In genomic region chr6:83065511-83066192, GRCh38 we compare ENCODE assay signal across 1 cellular context.
TF ChIP-seq lines count a peak whose summit lies in the region.

Gene UBE3D, minus strand, starts transcription at chr6:83065841. Its CDS starts 123 bp downstream, at chr6:83065718.

TF ChIP-seq in K562, 482 proteins besides CTCF, POLR2A, EP300 and RAD21 (continued from another document):
- TF ChIP-seq, protein P1, sequence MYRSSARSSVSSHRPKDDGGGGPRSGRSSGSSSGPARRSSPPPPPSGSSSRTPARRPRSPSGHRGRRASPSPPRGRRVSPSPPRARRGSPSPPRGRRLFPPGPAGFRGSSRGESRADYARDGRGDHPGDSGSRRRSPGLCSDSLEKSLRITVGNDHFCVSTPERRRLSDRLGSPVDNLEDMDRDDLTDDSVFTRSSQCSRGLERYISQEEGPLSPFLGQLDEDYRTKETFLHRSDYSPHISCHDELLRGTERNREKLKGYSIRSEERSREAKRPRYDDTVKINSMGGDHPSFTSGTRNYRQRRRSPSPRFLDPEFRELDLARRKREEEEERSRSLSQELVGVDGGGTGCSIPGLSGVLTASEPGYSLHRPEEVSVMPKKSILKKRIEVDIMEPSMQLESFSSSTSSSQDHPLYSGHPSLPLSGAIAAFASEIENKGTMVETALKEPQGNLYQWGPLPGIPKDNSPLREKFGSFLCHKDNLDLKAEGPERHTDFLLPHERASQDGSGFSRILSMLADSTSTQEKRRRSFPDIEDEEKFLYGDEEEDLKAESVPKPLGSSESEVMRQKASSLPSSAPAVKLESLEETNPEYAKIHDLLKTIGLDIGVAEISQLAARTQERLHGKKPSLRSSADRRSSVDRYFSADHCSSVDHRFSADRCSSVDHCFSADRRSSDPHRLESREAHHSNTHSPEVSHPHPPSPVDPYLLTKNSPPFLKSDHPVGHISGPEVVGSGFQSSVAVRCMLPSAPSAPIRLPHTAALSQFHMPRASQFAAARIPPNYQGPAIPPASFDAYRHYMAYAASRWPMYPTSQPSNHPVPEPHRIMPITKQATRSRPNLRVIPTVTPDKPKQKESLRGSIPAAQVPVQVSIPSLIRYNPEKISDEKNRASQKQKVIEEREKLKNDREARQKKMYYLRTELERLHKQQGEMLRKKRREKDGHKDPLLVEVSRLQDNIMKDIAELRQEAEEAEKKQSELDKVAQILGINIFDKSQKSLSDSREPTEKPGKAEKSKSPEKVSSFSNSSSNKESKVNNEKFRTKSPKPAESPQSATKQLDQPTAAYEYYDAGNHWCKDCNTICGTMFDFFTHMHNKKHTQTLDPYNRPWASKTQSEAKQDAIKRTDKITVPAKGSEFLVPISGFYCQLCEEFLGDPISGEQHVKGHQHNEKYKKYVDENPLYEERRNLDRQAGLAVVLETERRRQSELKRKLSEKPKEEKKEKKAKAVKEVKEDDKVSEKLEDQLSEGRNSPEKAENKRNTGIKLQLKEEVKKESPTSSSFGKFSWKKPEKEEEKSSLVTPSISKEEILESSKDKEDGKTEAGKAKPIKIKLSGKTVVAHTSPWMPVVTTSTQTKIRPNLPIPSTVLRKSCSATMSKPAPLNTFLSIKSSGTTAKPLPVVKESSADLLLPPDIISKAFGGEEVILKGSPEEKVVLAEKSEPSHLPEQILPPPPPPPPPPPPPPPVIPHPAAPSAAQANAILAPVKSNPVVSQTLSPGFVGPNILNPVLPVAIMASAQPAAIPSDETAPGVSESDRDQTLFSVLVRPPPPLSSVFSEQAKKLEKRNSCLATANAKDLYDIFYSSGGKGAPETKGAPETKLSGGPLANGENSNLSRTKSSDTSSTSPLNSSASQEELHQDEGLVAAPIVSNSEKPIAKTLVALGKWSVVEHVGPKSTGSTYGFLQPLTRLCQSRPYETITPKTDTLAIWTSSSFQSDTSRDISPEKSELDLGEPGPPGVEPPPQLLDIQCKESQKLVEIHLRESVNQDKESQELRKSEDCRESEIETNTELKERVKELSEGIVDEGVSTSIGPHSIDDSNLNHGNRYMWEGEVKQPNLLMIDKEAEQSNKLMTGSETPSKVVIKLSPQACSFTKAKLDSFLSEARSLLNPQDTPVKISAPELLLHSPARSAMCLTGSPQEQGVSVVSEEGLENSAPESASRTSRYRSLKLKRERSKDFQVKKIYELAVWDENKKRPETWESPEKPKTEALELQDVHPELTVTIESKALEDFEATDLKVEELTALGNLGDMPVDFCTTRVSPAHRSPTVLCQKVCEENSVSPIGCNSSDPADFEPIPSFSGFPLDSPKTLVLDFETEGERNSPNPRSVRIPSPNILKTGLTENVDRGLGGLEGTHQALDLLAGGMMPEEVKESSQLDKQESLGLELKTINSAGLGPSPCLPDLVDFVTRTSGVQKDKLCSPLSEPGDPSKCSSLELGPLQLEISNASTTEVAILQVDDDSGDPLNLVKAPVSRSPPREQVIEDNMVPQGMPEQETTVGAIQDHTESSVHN (IDR thresholded peaks at IDR 0.05; ENCODE audit: borderline replicate concordance in 1 of 2, low read depth in 1 of 2), result no peak
- TF ChIP-seq RBBP5 (IDR thresholded peaks at IDR 0.05; ENCODE audit: borderline replicate concordance, insufficient read depth, low read length, poor library complexity, severe bottlenecking) (peak; percentile 84), CAMTA2 (CRISPR knock-in tag; conservative IDR thresholded peaks at IDR 0.05) (no peak), THRAP3 (IDR thresholded peaks at IDR 0.05; ENCODE audit: borderline replicate concordance) (no peak), CLOCK (CRISPR knock-in tag; IDR thresholded peaks at IDR 0.05; ENCODE audit: borderline replicate concordance) (peak; percentile 41; the same call in 1 of the 2 replicates), PML (IDR thresholded peaks at IDR 0.05; ENCODE audit: low read length) (peak; percentile 58; the same call in 1 of the 2 replicates), SMC3 (conservative IDR thresholded peaks at IDR 0.05; ENCODE audit: insufficient read depth, low read depth, low read length) (0 out of 2 replicates have a peak, but pooled peaks have one; percentile 24), RAD51 (IDR thresholded peaks at IDR 0.05; ENCODE audit: borderline replicate concordance, low read depth) (peak; percentile 62; the same call in 1 of the 2 replicates), ZNF239 (CRISPR knock-in tag; IDR thresholded peaks at IDR 0.05) (no peak), WHSC1 (IDR thresholded peaks at IDR 0.05; ENCODE audit: low read length) (no peak), SAP30 (IDR thresholded peaks at IDR 0.05; ENCODE audit: borderline replicate concordance, insufficient read depth, low read depth, low read length, poor library complexity, severe bottlenecking) (peak; percentile 74)
TF ChIP-seq in K562: peak in this region for 104.
